Comparison of ENCODE assay signal across 10 cellular contexts in the genomic region with DNA sequence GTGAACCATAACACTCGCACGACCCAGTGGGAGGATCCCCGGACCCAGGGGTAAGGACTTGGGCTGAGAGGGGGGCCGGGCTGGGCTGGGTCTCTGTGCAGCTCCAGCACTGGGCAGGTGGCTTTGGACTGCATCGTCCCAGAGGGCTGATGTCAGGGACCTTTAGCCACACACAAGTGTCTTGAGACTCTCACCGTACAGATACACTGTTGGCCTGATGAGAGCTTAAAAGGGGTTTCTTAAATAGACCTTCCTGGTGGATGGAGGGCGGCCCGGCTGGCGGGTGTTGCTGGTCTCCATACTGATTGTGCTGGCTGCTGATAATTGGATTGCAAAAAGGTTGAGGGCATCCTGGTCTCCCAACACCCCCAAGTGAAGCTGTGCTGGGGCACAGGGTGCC. TPM values are rescaled to one million over a fixed set of nuclear protein-coding genes. Genes with fewer than 3 reads are reported as not detected.
A peak's percentile ranks its signal among the peaks of the same experiment; 100 is the strongest.
DNase-seq lines count a peak whose midpoint lies in the region; ATAC-seq and TF ChIP-seq lines count a peak whose summit lies in the region.
"Had no signal": no experiment of that assay in that cellular context is flagged by ENCODE, and none has a peak within 500 bp of the region (broad histone marks: within the 10 kb centered on the region; RNA-seq: fewer than 3 reads in every experiment).

No MANE protein-coding gene starts in this region.

- H3K9me3 ChIP-seq in cardiac muscle cell (ENCODE audit: low read depth) (no peaks in the 10 kb centered on the region), left ventricle myocardium inferior (replicated peaks) (no peaks in the 10 kb centered on the region), ascending aorta (no peaks in the 10 kb centered on the region), lower lobe of right lung (no peaks in the 10 kb centered on the region), thoracic aorta (no peaks in the 10 kb centered on the region)
- H3K9me3 ChIP-seq: SJCRH30 had no signal

- H3K27ac ChIP-seq in cardiac muscle cell: peak overlapping the region; percentile 81
- no peak overlapping the region for H3K27ac ChIP-seq in left ventricle myocardium inferior (replicated peaks)
- H3K27ac ChIP-seq in ascending aorta: peak overlapping the region; percentile 96 to 97
- H3K27ac ChIP-seq in lower lobe of right lung: no peak overlapping the region
- H3K27ac ChIP-seq in thoracic aorta: peak overlapping the region; percentile 96
- H3K27ac ChIP-seq: SJCRH30 had no signal

- no peaks in the 10 kb centered on the region for H3K27me3 ChIP-seq in cardiac muscle cell
- no peaks in the 10 kb centered on the region for H3K27me3 ChIP-seq in left ventricle myocardium inferior (ENCODE audit: low read depth)
- no peaks in the 10 kb centered on the region for H3K27me3 ChIP-seq in ascending aorta
- no peaks in the 10 kb centered on the region for H3K27me3 ChIP-seq in lower lobe of right lung (ENCODE audit: low read depth)
- no peaks in the 10 kb centered on the region for H3K27me3 ChIP-seq in thoracic aorta (replicated peaks; ENCODE audit: insufficient read depth)
- H3K27me3 ChIP-seq: SJCRH30 had no signal

- DNase-seq in cardiac muscle cell (ENCODE audit: low read depth in 1 of 2, low spot score in 1 of 2) (peak in 1 of 2 donors; percentile 34), left ventricle myocardium inferior (no peak), ascending aorta (ENCODE audit: low spot score in 2 of 2) (no peak), lower lobe of right lung (peak; percentile 36), thoracic aorta (ENCODE audit: low spot score) (no peak), UCSD-AML1 (lab: John Stamatoyannopoulos, UW; ENCODE audit: unreplicated experiment) (no peak), pons (ENCODE audit: low spot score) (no peak)
- DNase-seq: NCI-H774 had no signal

- intact Hi-C loops in left ventricle myocardium inferior (cut with micrococcal nuclease) (loop anchor here (5.0 kb wide), 1 partner anchor 132 kb away; no protein-coding TSS in a partner anchor), ascending aorta (cut with DNase I) (loop anchor here (1.0 kb wide), 1 partner anchor 133 kb away; no protein-coding TSS in a partner anchor), lower lobe of right lung (cut with DNase I) (loop anchor here (10.0 kb wide), 1 partner anchor 135 kb away; no protein-coding TSS in a partner anchor)

- H3K4me1 ChIP-seq in cardiac muscle cell (ENCODE audit: low read depth) (peaks cover 36% of the 10 kb centered on the region), left ventricle myocardium inferior (peaks cover 51% of the 10 kb centered on the region), ascending aorta (peaks cover 4 to 36% of the 10 kb centered on the region in 2 donors), lower lobe of right lung (no peaks in the 10 kb centered on the region), thoracic aorta (ENCODE audit: control insufficient read depth in 1 of 2, low read depth in 2 of 2) (peaks cover 12 to 71% of the 10 kb centered on the region in 2 donors)
- H3K4me1 ChIP-seq: SJCRH30 had no signal

- H3K36me3 ChIP-seq in cardiac muscle cell (no peaks in the 10 kb centered on the region), left ventricle myocardium inferior (peaks cover 42% of the 10 kb centered on the region), ascending aorta (peaks cover 43 to 57% of the 10 kb centered on the region in 2 donors), lower lobe of right lung (peaks cover 80% of the 10 kb centered on the region), thoracic aorta (peaks cover 53% of the 10 kb centered on the region)
- H3K36me3 ChIP-seq: SJCRH30 had no signal

- H3K4me3 ChIP-seq in cardiac muscle cell (no peak overlapping the region), left ventricle myocardium inferior (no peak overlapping the region), ascending aorta (peak overlapping the region; percentile 53 to 72), lower lobe of right lung (no peak overlapping the region), thoracic aorta (peak overlapping the region; percentile 78)
- H3K4me3 ChIP-seq: SJCRH30 had no signal

- TF ChIP-seq CTCF in cardiac muscle cell (IDR thresholded peaks at IDR 0.05; ENCODE audit: low read depth, low read length) (no peak), left ventricle myocardium inferior (IDR thresholded peaks at IDR 0.05; ENCODE audit: borderline replicate concordance) (no peak), ascending aorta (IDR thresholded peaks at IDR 0.05) (no peak), lower lobe of right lung (IDR thresholded peaks at IDR 0.05) (no peak), thoracic aorta (IDR thresholded peaks at IDR 0.05) (no peak)

- ATAC-seq in lower lobe of right lung: no peak
- ATAC-seq in thoracic aorta (ENCODE audit: insufficient number of reproducible peaks, low FRiP score, low read depth): no peak
- ATAC-seq in HG02571 (IDR thresholded peaks at IDR 0.05; ENCODE audit: unreplicated experiment): no peak

RNA-seq across cellular contexts. Expression of gene CLEC18A, which starts 21.7 kb away (rescaled TPM):
- 0.09 TPM in 1 of 2 replicates, not detected in the other for total RNA-seq in cardiac muscle cell
- polyA plus RNA-seq in cardiac muscle cell: 0.40 and 0.55 TPM in 2 replicates
- total RNA-seq in left ventricle myocardium inferior: 0.22 TPM
- 25.2 TPM for total RNA-seq in ascending aorta
- 2.7 TPM for total RNA-seq in lower lobe of right lung
- 10 to 100 TPM; 12.4 to 21.9 TPM for total RNA-seq in thoracic aorta

Comparison
In these comparisons a context has a peak if more than half of its experiments do, and no peak if none do; other contexts are left out.
1. H3K27ac ChIP-seq: peak in cardiac muscle cell (single experiment), ascending aorta (2 of 2) and thoracic aorta (2 of 2); none in left ventricle myocardium inferior (single experiment) and lower lobe of right lung (single experiment).
2. H3K4me3 ChIP-seq: peak in ascending aorta (2 of 2) and thoracic aorta (single experiment); none in cardiac muscle cell (single experiment), left ventricle myocardium inferior (single experiment) and lower lobe of right lung (single experiment).